Comparison of ENCODE assay signal across 23 cellular contexts in the genomic region with DNA sequence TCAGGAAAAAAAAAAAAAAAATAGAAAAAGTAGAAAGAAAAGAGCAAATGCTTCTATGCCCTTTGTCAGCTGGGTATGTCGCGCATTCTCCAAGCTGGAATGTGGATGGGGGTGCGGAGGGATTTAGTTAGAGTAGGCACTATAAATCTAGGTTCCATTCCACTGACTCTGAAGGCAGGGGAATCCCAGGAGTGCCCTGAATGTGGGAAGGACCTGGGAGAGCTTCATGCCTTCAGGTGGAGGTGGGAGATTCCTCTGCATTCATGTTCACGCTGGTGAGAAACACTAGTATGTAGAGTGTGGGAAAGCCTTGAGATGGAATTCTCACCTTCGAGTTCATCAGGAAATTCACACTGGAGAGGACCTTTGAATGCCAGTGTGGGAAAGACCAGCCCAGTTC. TPM values are rescaled to one million over a fixed set of nuclear protein-coding genes. Genes with fewer than 3 reads are reported as not detected.
"Had no signal": no experiment of that assay in that cellular context is flagged by ENCODE, and none has a peak within 500 bp of the region (broad histone marks: within the 10 kb centered on the region; RNA-seq: fewer than 3 reads in every experiment).

No MANE protein-coding gene starts in this region.

- ATAC-seq: Panc1, PC-3 had no signal

- H3K4me2 ChIP-seq: SK-N-SH had no signal

- H3K27ac ChIP-seq: RWPE1 had no signal

- DNase-seq: Karpas-422, KG1, MM.1S, NCI-H1105, NCI-H1417, NCI-H1436 treated with DMSO at 0.1 percent for 48 hours, NCI-H1694 treated with DMSO at 0.1 percent for 48 hours, NCI-H1930, NCI-H2081, NCI-H2107, NCI-H2227 treated with DMSO at 0.1 percent for 48 hours, NCI-H510A, NCI-H524 treated with DMSO at 0.1 percent for 48 hours, NCI-H69, NCI-H774, PC-3, SHP77, SK-N-SH, SW 1271 had no signal

RNA-seq across cellular contexts. Expression of gene USP6, which starts 16.6 kb away (rescaled TPM):
- total RNA-seq: HT-29, PC-3, SK-MEL-5 had no signal
- polyA plus RNA-seq: SK-N-SH had no signal

RNA-seq across cellular contexts. Expression of gene ZFP3, which starts 21.0 kb away (rescaled TPM):
- total RNA-seq: SK-MEL-5 had no signal
